In the genomic region with DNA sequence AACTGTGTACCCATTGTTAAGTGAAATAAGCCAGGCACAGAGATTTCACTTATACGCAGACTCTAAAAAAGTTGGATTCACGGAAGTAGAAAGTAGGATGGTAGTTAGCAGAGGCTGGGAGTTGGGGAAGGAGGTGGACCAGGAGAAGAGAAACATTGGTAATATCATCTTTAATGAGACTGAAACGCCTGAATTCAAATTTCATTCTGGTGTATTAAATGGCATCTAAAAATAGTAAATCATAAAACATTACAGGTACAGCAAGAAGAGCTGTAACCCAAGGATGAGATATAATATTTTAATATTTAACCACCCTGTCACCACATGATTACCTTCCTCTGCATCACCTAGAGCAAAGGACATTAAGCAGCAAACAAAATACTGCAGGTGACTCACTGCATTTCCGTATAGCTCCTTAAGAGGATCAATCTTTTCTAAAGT, we compare ENCODE assay signal across 11 cellular contexts.
DNase-seq lines count a peak whose midpoint lies in the region; ATAC-seq and TF ChIP-seq lines count a peak whose summit lies in the region.
"Had no signal": no experiment of that assay in that cellular context is flagged by ENCODE, and none has a peak within 500 bp of the region (broad histone marks: within the 10 kb centered on the region; RNA-seq: fewer than 3 reads in every experiment).

No MANE protein-coding gene starts in this region.

- no peaks in the 10 kb centered on the region for H3K79me2 ChIP-seq in Loucy (ENCODE audit: insufficient read depth, low read length)

- H4K20me1 ChIP-seq in Loucy (ENCODE audit: insufficient read depth, low read length, poor library complexity, severe bottlenecking), result no peaks in the 10 kb centered on the region

- no peak overlapping the region for H3K27ac Mint-ChIP-seq in endothelial cell (ENCODE audit: unreplicated experiment)

- peak overlapping the region in 1 of 2 experiments; percentile 4 for H3K18ac ChIP-seq in mesenchymal stem cell (ENCODE audit: low read depth in 1 of 2, low read length in 2 of 2)

- peak overlapping the region; percentile 49 for H3K27ac ChIP-seq in 22Rv1
- no peak overlapping the region for H3K27ac ChIP-seq in mesenchymal stem cell (ENCODE audit: low read length, poor library complexity, severe bottlenecking)

- peaks cover 2% of the 10 kb centered on the region for H3K27me3 Mint-ChIP-seq in endothelial cell (ENCODE audit: unreplicated experiment)

- H4K8ac ChIP-seq in mesenchymal stem cell (ENCODE audit: low read length), result no peak overlapping the region

- no peak overlapping the region for H3K4me3 Mint-ChIP-seq in endothelial cell (ENCODE audit: unreplicated experiment)

- no peak overlapping the region for H2BK120ac ChIP-seq in mesenchymal stem cell (ENCODE audit: low read depth, low read length)

- no peaks in the 10 kb centered on the region for H3K9me2 ChIP-seq in Loucy (replicated peaks; ENCODE audit: low read depth, low read length)

- H3K36me3 ChIP-seq in Loucy (ENCODE audit: insufficient read depth, low read length) (no peaks in the 10 kb centered on the region), mesenchymal stem cell (ENCODE audit: control insufficient read depth in 1 of 2, insufficient read depth in 2 of 2, low read depth in 1 of 2, low read length in 2 of 2) (no peaks in the 10 kb centered on the region)
- H3K36me3 ChIP-seq: HAP-1 had no signal

- no peak overlapping the region for H2BK12ac ChIP-seq in mesenchymal stem cell (ENCODE audit: low read length in 2 of 2)

- no peak overlapping the region for H3K4me2 ChIP-seq in Loucy (ENCODE audit: low read depth, low read length, poor library complexity, severe bottlenecking)
- H3K4me2 ChIP-seq in mesenchymal stem cell (ENCODE audit: low read length, poor library complexity, severe bottlenecking), result no peak overlapping the region

- no peak overlapping the region for H3K23ac ChIP-seq in mesenchymal stem cell (ENCODE audit: low read length in 2 of 2)

- no peak overlapping the region for H4K91ac ChIP-seq in mesenchymal stem cell (ENCODE audit: low read length)

- 0 out of 2 replicates have a peak overlapping the region, but pooled peaks have one; percentile 23 for H2AFZ ChIP-seq in Loucy (ENCODE audit: low read length)
- H2AFZ ChIP-seq in mesenchymal stem cell (ENCODE audit: low read depth, low read length), result no peak overlapping the region

- TF ChIP-seq CTCF in 22Rv1 (IDR thresholded peaks at IDR 0.05) (no peak), Loucy (conservative IDR thresholded peaks at IDR 0.05; ENCODE audit: low read length) (no peak), choroid plexus epithelial cell (conservative IDR thresholded peaks at IDR 0.05; ENCODE audit: low read depth, low read length) (no peak), endothelial cell (IDR thresholded peaks at IDR 0.05; ENCODE audit: unreplicated experiment) (no peak)

- H3K14ac ChIP-seq in mesenchymal stem cell (ENCODE audit: low read length in 2 of 2), result no peak overlapping the region

- H3F3A ChIP-seq in Loucy (ENCODE audit: low read depth), result no peaks in the 10 kb centered on the region

- no peaks in the 10 kb centered on the region for H3K9me3 Mint-ChIP-seq in endothelial cell (ENCODE audit: unreplicated experiment)

- 90% methylated on average over 2 of the region's 4 CpGs for WGBS in mesenchymal stem cell

- DNase-seq in choroid plexus epithelial cell (ENCODE audit: low read depth) (peak; percentile 15), mesenchymal stem cell (no peak), KG1 (lab: John Stamatoyannopoulos, UW) (no peak), endothelial cell (ENCODE audit: low spot score) (no peak), 8988T (no peak)
- DNase-seq: activated naive CD4-positive, alpha-beta T cell; caudate nucleus had no signal

- H3K27me3 ChIP-seq in Loucy (ENCODE audit: insufficient read depth, low read length, poor library complexity, severe bottlenecking), result no peaks in the 10 kb centered on the region
- H3K27me3 ChIP-seq in mesenchymal stem cell (ENCODE audit: control insufficient read depth in 1 of 2, insufficient read depth in 1 of 2, low read length in 2 of 2), result no peaks in the 10 kb centered on the region

- H3K9ac ChIP-seq in Loucy (ENCODE audit: low read depth, low read length, poor library complexity, severe bottlenecking) (no peak overlapping the region), mesenchymal stem cell (ENCODE audit: low read length) (peak overlapping the region; percentile 43)

- no peaks in the 10 kb centered on the region for H3K4me1 ChIP-seq in Loucy (ENCODE audit: insufficient read depth, low read length, poor library complexity, severe bottlenecking)
- H3K4me1 ChIP-seq in mesenchymal stem cell (ENCODE audit: control insufficient read depth, insufficient read depth, low read depth, low read length), result peaks cover 7% of the 10 kb centered on the region
- H3K4me1 ChIP-seq: HAP-1 had no signal

- ATAC-seq in HG03571 (IDR thresholded peaks at IDR 0.05; ENCODE audit: unreplicated experiment), result no peak

- peaks cover 4% of the 10 kb centered on the region for H3K4me1 Mint-ChIP-seq in endothelial cell (ENCODE audit: unreplicated experiment)

- no peak overlapping the region for H2BK5ac ChIP-seq in mesenchymal stem cell (ENCODE audit: low read depth, low read length, poor library complexity, severe bottlenecking)

- no peak overlapping the region for H2BK15ac ChIP-seq in mesenchymal stem cell (ENCODE audit: low read depth, poor library complexity, severe bottlenecking)

- H3K4me3 ChIP-seq in Loucy (ENCODE audit: low read length, poor library complexity, severe bottlenecking) (no peak overlapping the region), choroid plexus epithelial cell (ENCODE audit: low read depth, low read length) (no peak overlapping the region), mesenchymal stem cell (ENCODE audit: insufficient read depth in 1 of 2, low read depth in 1 of 2, low read length in 2 of 2) (no peak overlapping the region)
- H3K4me3 ChIP-seq: HAP-1 had no signal

- H3K79me1 ChIP-seq in mesenchymal stem cell (replicated peaks; ENCODE audit: low read length, poor library complexity, severe bottlenecking), result peaks cover 2% of the 10 kb centered on the region

- H3K36me3 Mint-ChIP-seq in endothelial cell (ENCODE audit: low read depth, unreplicated experiment), result no peaks in the 10 kb centered on the region

- no peak overlapping the region for H2AK5ac ChIP-seq in mesenchymal stem cell (ENCODE audit: low read length, severe bottlenecking)

- H3K9me3 ChIP-seq in Loucy (ENCODE audit: insufficient read depth, low read depth, low read length) (no peaks in the 10 kb centered on the region), mesenchymal stem cell (ENCODE audit: control insufficient read depth, low read length) (no peaks in the 10 kb centered on the region)
- H3K9me3 ChIP-seq: HAP-1 had no signal

- no peak overlapping the region for H3K4ac ChIP-seq in mesenchymal stem cell (ENCODE audit: low read depth in 1 of 2, low read length in 2 of 2)
